In the genomic region with DNA sequence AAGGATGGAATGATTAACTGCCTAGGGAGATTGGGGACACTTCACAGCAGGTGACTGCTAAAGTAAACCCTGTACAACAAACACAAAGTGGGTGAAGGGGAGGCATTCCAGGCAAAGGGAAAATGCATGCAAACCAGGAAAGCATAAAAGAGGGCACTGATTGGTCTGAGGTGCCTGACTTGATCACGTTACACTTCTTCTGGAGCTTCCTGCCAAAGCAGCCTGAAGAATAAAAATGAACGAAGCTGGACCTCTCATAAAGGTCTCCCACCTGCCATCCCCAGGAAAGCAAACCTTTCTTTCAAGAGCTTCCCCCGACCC, we compare ENCODE assay signal across 9 cellular contexts. TPM values are rescaled to one million over a fixed set of nuclear protein-coding genes. Genes with fewer than 3 reads are reported as not detected.
DNase-seq lines count a peak whose midpoint lies in the region; ATAC-seq and TF ChIP-seq lines count a peak whose summit lies in the region.
"Had no signal": no experiment of that assay in that cellular context is flagged by ENCODE, and none has a peak within 500 bp of the region (broad histone marks: within the 10 kb centered on the region; RNA-seq: fewer than 3 reads in every experiment).

No MANE protein-coding gene starts in this region.

- H3K4me1 Mint-ChIP-seq in activated CD4-positive, alpha-beta memory T cell treated with anti-CD3 and anti-CD28 coated beads for 36 hours (ENCODE audit: low read depth) = peaks cover 32% of the 10 kb centered on the region
- peaks cover 36% of the 10 kb centered on the region for H3K4me1 Mint-ChIP-seq in activated CD4-positive, alpha-beta memory T cell treated with anti-CD3 and anti-CD28 coated beads, Interleukin-2, amount 10 ng/mL, durations not matched to agents 7 days and 5 days
- peaks cover 34% of the 10 kb centered on the region for H3K4me1 Mint-ChIP-seq in MCF 10A (ENCODE audit: insufficient read depth, unreplicated experiment)
- H3K4me1 Mint-ChIP-seq in stimulated activated naive B cell treated with anti-CD40 and anti-IgM and Interleukin-4, amounts not matched to agents 10 μg/mL and 1 μg/mL and 100 μg/mL, for 72 hours = peaks cover 5 to 6% of the 10 kb centered on the region in 2 donors

- CTCF ChIA-PET in activated CD4-positive, alpha-beta memory T cell treated with anti-CD3 and anti-CD28 coated beads for 36 hours (lab: Charles Lee) = interaction anchor here (0.6 to 6.3 kb wide), 64 partner anchors 8 to 935 kb away, joined by 3 to 235 read pairs (median 5); a partner anchor contains a TSS
- CTCF ChIA-PET in activated CD4-positive, alpha-beta memory T cell treated with anti-CD3 and anti-CD28 coated beads, Interleukin-2, amount 10 ng/mL, durations not matched to agents 7 days and 5 days (lab: Charles Lee) = interaction anchor here (0.9 to 4.5 kb wide), 51 partner anchors 8 to 449 kb away, joined by 3 to 149 read pairs (median 5); a partner anchor contains a TSS
- CTCF ChIA-PET in MCF 10A (lab: Yijun Ruan, JAX) = interaction anchor here (0.5 to 7.4 kb wide), 51 partner anchors 9 to 915 kb away, joined by 3 to 201 read pairs (median 6); a partner anchor contains a TSS

- no peaks in the 10 kb centered on the region for H3K9me3 Mint-ChIP-seq in activated CD4-positive, alpha-beta memory T cell treated with anti-CD3 and anti-CD28 coated beads for 36 hours
- H3K9me3 Mint-ChIP-seq in activated CD4-positive, alpha-beta memory T cell treated with anti-CD3 and anti-CD28 coated beads, Interleukin-2, amount 10 ng/mL, durations not matched to agents 7 days and 5 days = no peaks in the 10 kb centered on the region
- H3K9me3 Mint-ChIP-seq in MCF 10A (ENCODE audit: unreplicated experiment) = no peaks in the 10 kb centered on the region
- no peaks in the 10 kb centered on the region for H3K9me3 Mint-ChIP-seq in stimulated activated naive B cell treated with anti-CD40 and anti-IgM and Interleukin-4, amounts not matched to agents 10 μg/mL and 1 μg/mL and 100 μg/mL, for 72 hours

- POLR2A ChIA-PET in activated CD4-positive, alpha-beta memory T cell treated with anti-CD3 and anti-CD28 coated beads for 36 hours (lab: Charles Lee) = interaction anchor here (1.0 to 1.1 kb wide), 3 partner anchors 116 to 134 kb away, joined by 3 to 4 read pairs (median 3); a partner anchor contains a TSS
- POLR2A ChIA-PET in activated CD4-positive, alpha-beta memory T cell treated with anti-CD3 and anti-CD28 coated beads, Interleukin-2, amount 10 ng/mL, durations not matched to agents 7 days and 5 days (lab: Charles Lee) = interaction anchor here (1.0 to 1.6 kb wide), 5 partner anchors 121 to 455 kb away, joined by 3 to 9 read pairs (median 5); a partner anchor contains a TSS
- POLR2A ChIA-PET in MCF 10A (lab: Yijun Ruan, JAX) = interaction anchor here (0.6 to 3.1 kb wide), 16 partner anchors 9 to 804 kb away, joined by 3 to 23 read pairs (median 6); a partner anchor contains a TSS

- no peaks in the 10 kb centered on the region for H3K27me3 Mint-ChIP-seq in activated CD4-positive, alpha-beta memory T cell treated with anti-CD3 and anti-CD28 coated beads for 36 hours
- H3K27me3 Mint-ChIP-seq in activated CD4-positive, alpha-beta memory T cell treated with anti-CD3 and anti-CD28 coated beads, Interleukin-2, amount 10 ng/mL, durations not matched to agents 7 days and 5 days = no peaks in the 10 kb centered on the region
- no peaks in the 10 kb centered on the region for H3K27me3 Mint-ChIP-seq in MCF 10A (ENCODE audit: insufficient read depth, unreplicated experiment)
- H3K27me3 Mint-ChIP-seq in stimulated activated naive B cell treated with anti-CD40 and anti-IgM and Interleukin-4, amounts not matched to agents 10 μg/mL and 1 μg/mL and 100 μg/mL, for 72 hours = no peaks in the 10 kb centered on the region
- H3K27me3 Mint-ChIP-seq: progenitor cell of endocrine pancreas had no signal

- no peak for DNase-seq in activated CD4-positive, alpha-beta memory T cell treated with anti-CD3 and anti-CD28 coated beads for 36 hours
- DNase-seq in activated CD4-positive, alpha-beta memory T cell treated with anti-CD3 and anti-CD28 coated beads, Interleukin-2, amount 10 ng/mL, durations not matched to agents 7 days and 5 days = no peak
- peak; percentile 92 for DNase-seq in NCI-H2029 (lab: John Stamatoyannopoulos, UW)
- DNase-seq in MCF 10A (ENCODE audit: unreplicated experiment) = no peak
- no peak for DNase-seq in stimulated activated naive B cell treated with anti-CD40 and anti-IgM and Interleukin-4, amounts not matched to agents 10 μg/mL and 1 μg/mL and 100 μg/mL, for 72 hours
- no peak for DNase-seq in T1000 (lab: John Stamatoyannopoulos, UW)
- no peak for DNase-seq in iPS-NIHi11 (ENCODE audit: low spot score)

- BruUV-seq in MCF 10A (replicated peaks; lab: Mats Ljungman, UMichigan) = no TSS peak

- peaks cover 9% of the 10 kb centered on the region for H3K36me3 Mint-ChIP-seq in activated CD4-positive, alpha-beta memory T cell treated with anti-CD3 and anti-CD28 coated beads for 36 hours
- no peaks in the 10 kb centered on the region for H3K36me3 Mint-ChIP-seq in activated CD4-positive, alpha-beta memory T cell treated with anti-CD3 and anti-CD28 coated beads, Interleukin-2, amount 10 ng/mL, durations not matched to agents 7 days and 5 days (ENCODE audit: low read depth)
- H3K36me3 Mint-ChIP-seq in MCF 10A (ENCODE audit: insufficient read depth, unreplicated experiment) = peaks cover 41% of the 10 kb centered on the region
- H3K36me3 Mint-ChIP-seq in stimulated activated naive B cell treated with anti-CD40 and anti-IgM and Interleukin-4, amounts not matched to agents 10 μg/mL and 1 μg/mL and 100 μg/mL, for 72 hours = peaks cover 29 to 55% of the 10 kb centered on the region in 2 donors

- H3K27ac Mint-ChIP-seq in activated CD4-positive, alpha-beta memory T cell treated with anti-CD3 and anti-CD28 coated beads for 36 hours = peak overlapping the region; percentile 68
- H3K27ac Mint-ChIP-seq in activated CD4-positive, alpha-beta memory T cell treated with anti-CD3 and anti-CD28 coated beads, Interleukin-2, amount 10 ng/mL, durations not matched to agents 7 days and 5 days = no peak overlapping the region
- H3K27ac Mint-ChIP-seq in MCF 10A (ENCODE audit: low read depth, unreplicated experiment) = peak overlapping the region; percentile 2
- peak overlapping the region; percentile 86 for H3K27ac Mint-ChIP-seq in stimulated activated naive B cell treated with anti-CD40 and anti-IgM and Interleukin-4, amounts not matched to agents 10 μg/mL and 1 μg/mL and 100 μg/mL, for 72 hours

- ATAC-seq in stimulated activated naive B cell treated with anti-CD40 and anti-IgM and Interleukin-4, amounts not matched to agents 10 μg/mL and 1 μg/mL and 100 μg/mL, for 72 hours (replicated peaks) = peak; percentile 25 to 31
- no peak for ATAC-seq in GM19467 (IDR thresholded peaks at IDR 0.05; ENCODE audit: unreplicated experiment)

- no peak for TF ChIP-seq CTCF in MCF 10A (IDR thresholded peaks at IDR 0.05; ENCODE audit: unreplicated experiment)

- intact Hi-C loops in activated CD4-positive, alpha-beta memory T cell treated with anti-CD3 and anti-CD28 coated beads for 36 hours (cut with micrococcal nuclease) = loop anchor here (5.0 kb wide), 1 partner anchor 46 kb away; a partner anchor contains a TSS
- intact Hi-C loops in MCF 10A (cut with micrococcal nuclease) = loop anchor here (5.0 to 10.0 kb wide), 2 partner anchors 101 to 453 kb away; a partner anchor contains a TSS

- no peak overlapping the region for H3K4me3 Mint-ChIP-seq in activated CD4-positive, alpha-beta memory T cell treated with anti-CD3 and anti-CD28 coated beads for 36 hours
- H3K4me3 Mint-ChIP-seq in activated CD4-positive, alpha-beta memory T cell treated with anti-CD3 and anti-CD28 coated beads, Interleukin-2, amount 10 ng/mL, durations not matched to agents 7 days and 5 days = no peak overlapping the region
- no peak overlapping the region for H3K4me3 Mint-ChIP-seq in MCF 10A (ENCODE audit: unreplicated experiment)
- no peak overlapping the region for H3K4me3 Mint-ChIP-seq in stimulated activated naive B cell treated with anti-CD40 and anti-IgM and Interleukin-4, amounts not matched to agents 10 μg/mL and 1 μg/mL and 100 μg/mL, for 72 hours

RNA-seq across cellular contexts. Expression of a gene that starts 46.7 kb away (rescaled TPM):
- not detected for total RNA-seq in activated CD4-positive, alpha-beta memory T cell treated with anti-CD3 and anti-CD28 coated beads for 36 hours
- not detected for total RNA-seq in activated CD4-positive, alpha-beta memory T cell treated with anti-CD3 and anti-CD28 coated beads, Interleukin-2, amount 10 ng/mL, durations not matched to agents 7 days and 5 days
- total RNA-seq in MCF 10A (2022) = 0.29 and 0.93 TPM in 2 replicates
